In the genomic region with DNA sequence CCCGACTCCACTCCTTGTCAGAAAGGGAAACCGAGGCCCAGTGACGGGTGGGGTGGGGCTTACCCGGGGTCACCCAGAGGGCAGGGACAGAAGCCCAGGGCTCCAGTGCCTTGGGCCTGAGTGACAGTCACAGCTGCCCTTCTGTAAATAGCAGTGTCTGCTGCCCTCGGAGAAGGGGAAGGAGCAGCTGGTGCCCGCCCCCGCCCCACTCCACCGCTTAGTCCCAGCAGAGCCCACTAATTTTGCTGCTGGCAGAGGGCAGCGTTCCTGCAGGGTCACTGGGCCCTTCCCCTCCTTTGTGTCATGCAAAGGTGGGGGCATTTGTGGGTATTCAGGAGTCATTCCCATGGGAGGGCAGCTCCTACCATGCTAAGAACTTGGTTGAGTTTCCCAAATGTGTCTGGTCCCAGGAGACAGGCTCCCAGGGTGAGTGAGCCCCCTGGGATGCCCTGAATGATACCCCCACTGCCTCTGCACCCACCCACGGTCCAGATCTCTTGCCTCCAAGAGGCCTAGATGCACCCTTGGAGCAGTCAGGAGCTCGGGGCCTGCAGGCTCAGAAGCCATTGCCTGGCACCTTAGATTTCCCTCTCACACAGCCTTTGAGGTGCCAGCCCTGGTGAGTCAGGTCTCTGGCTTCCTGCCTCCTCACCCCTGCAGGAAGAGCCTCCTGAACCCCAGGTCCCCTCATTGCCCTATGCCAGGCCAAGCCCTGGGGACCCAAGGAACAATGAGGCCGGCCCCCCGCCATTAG, we compare ENCODE assay signal across 1 cellular context.
TF ChIP-seq lines count a peak whose summit lies in the region.

No MANE protein-coding gene starts in this region.

TF ChIP-seq in GM12878, 131 proteins besides CTCF, POLR2A, EP300 and RAD21 (continued from another document):
- TF ChIP-seq, protein P1, sequence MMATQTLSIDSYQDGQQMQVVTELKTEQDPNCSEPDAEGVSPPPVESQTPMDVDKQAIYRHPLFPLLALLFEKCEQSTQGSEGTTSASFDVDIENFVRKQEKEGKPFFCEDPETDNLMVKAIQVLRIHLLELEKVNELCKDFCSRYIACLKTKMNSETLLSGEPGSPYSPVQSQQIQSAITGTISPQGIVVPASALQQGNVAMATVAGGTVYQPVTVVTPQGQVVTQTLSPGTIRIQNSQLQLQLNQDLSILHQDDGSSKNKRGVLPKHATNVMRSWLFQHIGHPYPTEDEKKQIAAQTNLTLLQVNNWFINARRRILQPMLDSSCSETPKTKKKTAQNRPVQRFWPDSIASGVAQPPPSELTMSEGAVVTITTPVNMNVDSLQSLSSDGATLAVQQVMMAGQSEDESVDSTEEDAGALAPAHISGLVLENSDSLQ (IDR thresholded peaks at IDR 0.05): peak; percentile 59; the same call in 1 of the 2 replicates
- no peak for TF ChIP-seq RBBP5 (conservative IDR thresholded peaks at IDR 0.05)
- 0 out of 2 replicates have a peak, but pooled peaks have one; percentile 19 for TF ChIP-seq TCF12 (IDR thresholded peaks at IDR 0.05; ENCODE audit: low read depth, low read length)
- TF ChIP-seq CHD1 (IDR thresholded peaks at IDR 0.05; ENCODE audit: low read depth, low read length): no peak
